1 cellular context compared by ENCODE assay signal in genomic region chr6:113758725-113759576, GRCh38.
TF ChIP-seq lines count a peak whose summit lies in the region.

No MANE protein-coding gene starts in this region.

TF ChIP-seq in GM23338, 12 proteins besides CTCF, POLR2A, EP300 and RAD21 (continued from another document):
- TF ChIP-seq, protein P1, sequence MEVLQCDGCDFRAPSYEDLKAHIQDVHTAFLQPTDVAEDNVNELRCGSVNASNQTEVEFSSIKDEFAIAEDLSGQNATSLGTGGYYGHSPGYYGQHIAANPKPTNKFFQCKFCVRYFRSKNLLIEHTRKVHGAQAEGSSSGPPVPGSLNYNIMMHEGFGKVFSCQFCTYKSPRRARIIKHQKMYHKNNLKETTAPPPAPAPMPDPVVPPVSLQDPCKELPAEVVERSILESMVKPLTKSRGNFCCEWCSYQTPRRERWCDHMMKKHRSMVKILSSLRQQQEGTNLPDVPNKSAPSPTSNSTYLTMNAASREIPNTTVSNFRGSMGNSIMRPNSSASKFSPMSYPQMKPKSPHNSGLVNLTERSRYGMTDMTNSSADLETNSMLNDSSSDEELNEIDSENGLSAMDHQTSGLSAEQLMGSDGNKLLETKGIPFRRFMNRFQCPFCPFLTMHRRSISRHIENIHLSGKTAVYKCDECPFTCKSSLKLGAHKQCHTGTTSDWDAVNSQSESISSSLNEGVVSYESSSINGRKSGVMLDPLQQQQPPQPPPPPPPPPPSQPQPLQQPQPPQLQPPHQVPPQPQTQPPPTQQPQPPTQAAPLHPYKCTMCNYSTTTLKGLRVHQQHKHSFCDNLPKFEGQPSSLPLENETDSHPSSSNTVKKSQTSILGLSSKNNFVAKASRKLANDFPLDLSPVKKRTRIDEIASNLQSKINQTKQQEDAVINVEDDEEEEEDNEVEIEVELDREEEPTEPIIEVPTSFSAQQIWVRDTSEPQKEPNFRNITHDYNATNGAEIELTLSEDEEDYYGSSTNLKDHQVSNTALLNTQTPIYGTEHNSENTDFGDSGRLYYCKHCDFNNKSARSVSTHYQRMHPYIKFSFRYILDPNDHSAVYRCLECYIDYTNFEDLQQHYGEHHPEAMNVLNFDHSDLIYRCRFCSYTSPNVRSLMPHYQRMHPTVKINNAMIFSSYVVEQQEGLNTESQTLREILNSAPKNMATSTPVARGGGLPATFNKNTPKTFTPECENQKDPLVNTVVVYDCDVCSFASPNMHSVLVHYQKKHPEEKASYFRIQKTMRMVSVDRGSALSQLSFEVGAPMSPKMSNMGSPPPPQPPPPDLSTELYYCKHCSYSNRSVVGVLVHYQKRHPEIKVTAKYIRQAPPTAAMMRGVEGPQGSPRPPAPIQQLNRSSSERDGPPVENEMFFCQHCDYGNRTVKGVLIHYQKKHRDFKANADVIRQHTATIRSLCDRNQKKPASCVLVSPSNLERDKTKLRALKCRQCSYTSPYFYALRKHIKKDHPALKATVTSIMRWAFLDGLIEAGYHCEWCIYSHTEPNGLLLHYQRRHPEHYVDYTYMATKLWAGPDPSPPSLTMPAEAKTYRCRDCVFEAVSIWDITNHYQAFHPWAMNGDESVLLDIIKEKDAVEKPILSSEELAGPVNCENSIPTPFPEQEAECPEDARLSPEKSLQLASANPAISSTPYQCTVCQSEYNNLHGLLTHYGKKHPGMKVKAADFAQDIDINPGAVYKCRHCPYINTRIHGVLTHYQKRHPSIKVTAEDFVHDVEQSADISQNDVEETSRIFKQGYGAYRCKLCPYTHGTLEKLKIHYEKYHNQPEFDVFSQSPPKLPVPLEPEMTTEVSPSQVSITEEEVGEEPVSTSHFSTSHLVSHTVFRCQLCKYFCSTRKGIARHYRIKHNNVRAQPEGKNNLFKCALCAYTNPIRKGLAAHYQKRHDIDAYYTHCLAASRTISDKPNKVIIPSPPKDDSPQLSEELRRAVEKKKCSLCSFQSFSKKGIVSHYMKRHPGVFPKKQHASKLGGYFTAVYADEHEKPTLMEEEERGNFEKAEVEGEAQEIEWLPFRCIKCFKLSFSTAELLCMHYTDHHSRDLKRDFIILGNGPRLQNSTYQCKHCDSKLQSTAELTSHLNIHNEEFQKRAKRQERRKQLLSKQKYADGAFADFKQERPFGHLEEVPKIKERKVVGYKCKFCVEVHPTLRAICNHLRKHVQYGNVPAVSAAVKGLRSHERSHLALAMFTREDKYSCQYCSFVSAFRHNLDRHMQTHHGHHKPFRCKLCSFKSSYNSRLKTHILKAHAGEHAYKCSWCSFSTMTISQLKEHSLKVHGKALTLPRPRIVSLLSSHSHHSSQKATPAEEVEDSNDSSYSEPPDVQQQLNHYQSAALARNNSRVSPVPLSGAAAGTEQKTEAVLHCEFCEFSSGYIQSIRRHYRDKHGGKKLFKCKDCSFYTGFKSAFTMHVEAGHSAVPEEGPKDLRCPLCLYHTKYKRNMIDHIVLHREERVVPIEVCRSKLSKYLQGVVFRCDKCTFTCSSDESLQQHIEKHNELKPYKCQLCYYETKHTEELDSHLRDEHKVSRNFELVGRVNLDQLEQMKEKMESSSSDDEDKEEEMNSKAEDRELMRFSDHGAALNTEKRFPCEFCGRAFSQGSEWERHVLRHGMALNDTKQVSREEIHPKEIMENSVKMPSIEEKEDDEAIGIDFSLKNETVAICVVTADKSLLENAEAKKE (CRISPR knock-in tag; IDR thresholded peaks at IDR 0.05): no peak
- TF ChIP-seq JUNB (IDR thresholded peaks at IDR 0.05; ENCODE audit: unreplicated experiment): no peak
- TF ChIP-seq, protein P2, sequence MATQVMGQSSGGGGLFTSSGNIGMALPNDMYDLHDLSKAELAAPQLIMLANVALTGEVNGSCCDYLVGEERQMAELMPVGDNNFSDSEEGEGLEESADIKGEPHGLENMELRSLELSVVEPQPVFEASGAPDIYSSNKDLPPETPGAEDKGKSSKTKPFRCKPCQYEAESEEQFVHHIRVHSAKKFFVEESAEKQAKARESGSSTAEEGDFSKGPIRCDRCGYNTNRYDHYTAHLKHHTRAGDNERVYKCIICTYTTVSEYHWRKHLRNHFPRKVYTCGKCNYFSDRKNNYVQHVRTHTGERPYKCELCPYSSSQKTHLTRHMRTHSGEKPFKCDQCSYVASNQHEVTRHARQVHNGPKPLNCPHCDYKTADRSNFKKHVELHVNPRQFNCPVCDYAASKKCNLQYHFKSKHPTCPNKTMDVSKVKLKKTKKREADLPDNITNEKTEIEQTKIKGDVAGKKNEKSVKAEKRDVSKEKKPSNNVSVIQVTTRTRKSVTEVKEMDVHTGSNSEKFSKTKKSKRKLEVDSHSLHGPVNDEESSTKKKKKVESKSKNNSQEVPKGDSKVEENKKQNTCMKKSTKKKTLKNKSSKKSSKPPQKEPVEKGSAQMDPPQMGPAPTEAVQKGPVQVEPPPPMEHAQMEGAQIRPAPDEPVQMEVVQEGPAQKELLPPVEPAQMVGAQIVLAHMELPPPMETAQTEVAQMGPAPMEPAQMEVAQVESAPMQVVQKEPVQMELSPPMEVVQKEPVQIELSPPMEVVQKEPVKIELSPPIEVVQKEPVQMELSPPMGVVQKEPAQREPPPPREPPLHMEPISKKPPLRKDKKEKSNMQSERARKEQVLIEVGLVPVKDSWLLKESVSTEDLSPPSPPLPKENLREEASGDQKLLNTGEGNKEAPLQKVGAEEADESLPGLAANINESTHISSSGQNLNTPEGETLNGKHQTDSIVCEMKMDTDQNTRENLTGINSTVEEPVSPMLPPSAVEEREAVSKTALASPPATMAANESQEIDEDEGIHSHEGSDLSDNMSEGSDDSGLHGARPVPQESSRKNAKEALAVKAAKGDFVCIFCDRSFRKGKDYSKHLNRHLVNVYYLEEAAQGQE (IDR thresholded peaks at IDR 0.05; ENCODE audit: unreplicated experiment): no peak
- no peak for TF ChIP-seq ZNF331 (CRISPR knock-in tag; IDR thresholded peaks at IDR 0.05; ENCODE audit: low read depth)
- no peak for TF ChIP-seq ZNF114 (CRISPR knock-in tag; IDR thresholded peaks at IDR 0.05)
- no peak for TF ChIP-seq EZH2phosphoT487 (IDR thresholded peaks at IDR 0.05; ENCODE audit: unreplicated experiment)
- TF ChIP-seq CREB1 (CRISPR knock-in tag; IDR thresholded peaks at IDR 0.05; ENCODE audit: low read depth): no peak
- TF ChIP-seq NANOG (IDR thresholded peaks at IDR 0.05; ENCODE audit: borderline replicate concordance): no peak
TF ChIP-seq in GM23338: peak in this region for 0.
